ENCODE assay signal across 13 cellular contexts in genomic region chr13:99416411-99417121, GRCh38.
DNase-seq lines count a peak whose midpoint lies in the region; ATAC-seq lines count a peak whose summit lies in the region.
"Had no signal": no experiment of that assay in that cellular context is flagged by ENCODE, and none has a peak within 500 bp of the region (broad histone marks: within the 10 kb centered on the region; RNA-seq: fewer than 3 reads in every experiment).

No MANE protein-coding gene starts in this region.

- H3K27ac ChIP-seq in mesendoderm (ENCODE audit: low read depth, low read length) (no peak overlapping the region), aorta (ENCODE audit: low read depth in 1 of 2, low read length in 2 of 2) (no peak overlapping the region), substantia nigra (ENCODE audit: low read depth, low read length, poor library complexity, severe bottlenecking) (no peak overlapping the region)
- H3K27ac ChIP-seq: thyroid gland had no signal

- no peak overlapping the region for H4K5ac ChIP-seq in mesendoderm (ENCODE audit: low read length)

- no peaks in the 10 kb centered on the region for H3K79me2 ChIP-seq in mesendoderm (ENCODE audit: control insufficient read depth, insufficient read depth, low read length)

- H3K36me3 ChIP-seq in mesendoderm (ENCODE audit: control insufficient read depth, insufficient read depth, low read length) (no peaks in the 10 kb centered on the region), aorta (ENCODE audit: control insufficient read depth in 1 of 2, insufficient read depth in 2 of 2, low read length in 1 of 2) (no peaks in the 10 kb centered on the region)
- H3K36me3 ChIP-seq: esophagus squamous epithelium, thyroid gland had no signal

- no peaks in the 10 kb centered on the region for H3K9me3 ChIP-seq in aorta (ENCODE audit: control insufficient read depth, low read length)
- H3K9me3 ChIP-seq: esophagus squamous epithelium, thyroid gland had no signal

- H4K8ac ChIP-seq in mesendoderm (ENCODE audit: low read depth, low read length) = no peak overlapping the region

- intact Hi-C loops in aorta (cut with DNase I) = no loop called here

- H3K23ac ChIP-seq in mesendoderm (ENCODE audit: low read length) = no peak overlapping the region

- no peaks in the 10 kb centered on the region for H3K27me3 ChIP-seq in mesendoderm (ENCODE audit: insufficient read depth, low read length, poor library complexity)
- H3K27me3 ChIP-seq in aorta (ENCODE audit: control insufficient read depth in 1 of 2, insufficient read depth in 2 of 2, low read length in 1 of 2) = no peaks in the 10 kb centered on the region
- H3K27me3 ChIP-seq: thyroid gland had no signal

- peak in 5 of 6 experiments; percentile 33 to 82 (median 60) for DNase-seq in stimulated activated naive CD4-positive, alpha-beta T cell (lab: John Stamatoyannopoulos, UW)
- DNase-seq in stimulated activated naive CD4-positive, alpha-beta T cell treated with Interleukin-2 at 50 U/mL for 16 hours (lab: John Stamatoyannopoulos, UW) = no peak
- peak; percentile 60 to 62 for DNase-seq in activated T-cell treated with anti-CD3 and anti-CD28 coated beads, Interleukin-2, amount 50 U/mL, for 48 hours
- DNase-seq in mesendoderm = no peak
- peak; percentile 40 to 59 for DNase-seq in aorta
- no peak for DNase-seq in substantia nigra (lab: John Stamatoyannopoulos, UW)
- no peak for DNase-seq in DMS 273 (lab: John Stamatoyannopoulos, UW; ENCODE audit: unreplicated experiment)
- DNase-seq: activated CD4-positive, CD25-positive, alpha-beta regulatory T cell; esophagus squamous epithelium; HCEC 1CT; thyroid gland had no signal

- no peaks in the 10 kb centered on the region for H3K79me1 ChIP-seq in mesendoderm (ENCODE audit: low read length)

- H3K4me3 ChIP-seq in mesendoderm (ENCODE audit: low read length) (no peak overlapping the region), aorta (ENCODE audit: low read length in 2 of 2) (no peak overlapping the region)
- H3K4me3 ChIP-seq: esophagus squamous epithelium, lung, thyroid gland had no signal

- no peak overlapping the region for H3K56ac ChIP-seq in mesendoderm (ENCODE audit: low read length)

- peaks cover 8% of the 10 kb centered on the region for H3K4me1 ChIP-seq in mesendoderm (ENCODE audit: control insufficient read depth, low read depth, low read length)
- no peaks in the 10 kb centered on the region for H3K4me1 ChIP-seq in aorta (ENCODE audit: control insufficient read depth in 1 of 2, insufficient read depth in 2 of 2, low read length in 2 of 2)
- H3K4me1 ChIP-seq: thyroid gland had no signal

- H3K9ac ChIP-seq in mesendoderm (ENCODE audit: low read length) = no peak overlapping the region

- H3K4me2 ChIP-seq in mesendoderm (ENCODE audit: low read length) = no peak overlapping the region

- H2BK120ac ChIP-seq in mesendoderm (ENCODE audit: low read depth, low read length) = no peak overlapping the region

- no peak overlapping the region for H2AK5ac ChIP-seq in mesendoderm (ENCODE audit: low read length)

- peak overlapping the region; percentile 11 for H3K18ac ChIP-seq in mesendoderm (ENCODE audit: low read length)

- no peak overlapping the region for H2BK15ac ChIP-seq in mesendoderm (replicated peaks; ENCODE audit: low read depth)

- H3K4ac ChIP-seq in mesendoderm (ENCODE audit: low read depth, low read length) = no peak overlapping the region

- WGBS in mesendoderm (ENCODE audit: extremely low coverage, insufficient coverage, low lambda C conversion rate) = no CpG with 5 or more reads among the region's 24 CpGs
- 89 to 91% methylated on average over 24 of the region's 24 CpGs for WGBS in aorta, 2 donors

- ATAC-seq in aorta (ENCODE audit: low FRiP score) (no peak), HG03442 (IDR thresholded peaks at IDR 0.05; ENCODE audit: unreplicated experiment) (no peak)

- no peak overlapping the region for H2BK5ac ChIP-seq in mesendoderm (ENCODE audit: low read length)

Comparison
In these comparisons a context has a peak if more than half of its experiments do, and no peak if none do; other contexts are left out.
1. DNase-seq: peak in stimulated activated naive CD4-positive, alpha-beta T cell (5 of 6), activated T-cell treated with anti-CD3 and anti-CD28 coated beads, Interleukin-2, amount 50 U/mL, for 48 hours (2 of 2) and aorta (2 of 2); none in stimulated activated naive CD4-positive, alpha-beta T cell treated with Interleukin-2 at 50 U/mL for 16 hours (single experiment), mesendoderm (single experiment), substantia nigra (0 of 49) and DMS 273 (single experiment).